Comparison of ENCODE assay signal across 1 cellular context in the genomic region with DNA sequence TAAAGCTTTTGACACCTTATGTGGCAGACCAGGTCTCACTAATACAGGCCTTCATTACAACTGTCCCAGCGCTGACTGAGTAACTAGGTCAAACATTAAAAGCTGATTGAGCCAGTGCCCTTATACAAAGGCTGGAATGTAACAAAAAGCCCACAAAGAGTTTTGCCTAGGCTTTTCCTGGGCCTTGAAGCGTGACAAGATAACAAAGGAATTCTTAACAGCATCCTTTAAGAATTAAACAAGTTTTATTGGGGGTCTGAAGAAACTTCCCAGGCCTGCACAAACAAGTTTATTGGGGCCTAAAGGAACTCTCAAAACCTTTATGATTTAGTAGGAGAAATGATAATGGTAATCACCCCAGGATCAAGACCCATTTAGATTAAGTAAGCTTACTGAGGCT.
A peak's percentile ranks its signal among the peaks of the same experiment; 100 is the strongest.
TF ChIP-seq lines count a peak whose summit lies in the region.

No MANE protein-coding gene starts in this region.

TF ChIP-seq in H1, 55 proteins besides CTCF, POLR2A, EP300 and RAD21:
- TF ChIP-seq TEAD4 (IDR thresholded peaks at IDR 0.05; ENCODE audit: low read depth, low read length) (peak; percentile 24; the same call in 1 of the 2 replicates), RNF2 (IDR thresholded peaks at IDR 0.05; ENCODE audit: borderline replicate concordance, low read depth, low read length, missing control alignments, poor library complexity, severe bottlenecking) (no peak), SP1 (IDR thresholded peaks at IDR 0.05; ENCODE audit: low read depth, low read length) (peak; percentile 39; the same call in 1 of the 2 replicates), SUZ12 (IDR thresholded peaks at IDR 0.05; ENCODE audit: low read length) (no peak), TAF1 (IDR thresholded peaks at IDR 0.05; ENCODE audit: low read depth, low read length) (no peak)
- TF ChIP-seq, protein P1, sequence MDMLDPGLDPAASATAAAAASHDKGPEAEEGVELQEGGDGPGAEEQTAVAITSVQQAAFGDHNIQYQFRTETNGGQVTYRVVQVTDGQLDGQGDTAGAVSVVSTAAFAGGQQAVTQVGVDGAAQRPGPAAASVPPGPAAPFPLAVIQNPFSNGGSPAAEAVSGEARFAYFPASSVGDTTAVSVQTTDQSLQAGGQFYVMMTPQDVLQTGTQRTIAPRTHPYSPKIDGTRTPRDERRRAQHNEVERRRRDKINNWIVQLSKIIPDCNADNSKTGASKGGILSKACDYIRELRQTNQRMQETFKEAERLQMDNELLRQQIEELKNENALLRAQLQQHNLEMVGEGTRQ (IDR thresholded peaks at IDR 0.05; ENCODE audit: low read length) = no peak
TF ChIP-seq in H1: peak in this region for 2.
